Comparison of ENCODE assay signal across 14 cellular contexts in the genomic region with DNA sequence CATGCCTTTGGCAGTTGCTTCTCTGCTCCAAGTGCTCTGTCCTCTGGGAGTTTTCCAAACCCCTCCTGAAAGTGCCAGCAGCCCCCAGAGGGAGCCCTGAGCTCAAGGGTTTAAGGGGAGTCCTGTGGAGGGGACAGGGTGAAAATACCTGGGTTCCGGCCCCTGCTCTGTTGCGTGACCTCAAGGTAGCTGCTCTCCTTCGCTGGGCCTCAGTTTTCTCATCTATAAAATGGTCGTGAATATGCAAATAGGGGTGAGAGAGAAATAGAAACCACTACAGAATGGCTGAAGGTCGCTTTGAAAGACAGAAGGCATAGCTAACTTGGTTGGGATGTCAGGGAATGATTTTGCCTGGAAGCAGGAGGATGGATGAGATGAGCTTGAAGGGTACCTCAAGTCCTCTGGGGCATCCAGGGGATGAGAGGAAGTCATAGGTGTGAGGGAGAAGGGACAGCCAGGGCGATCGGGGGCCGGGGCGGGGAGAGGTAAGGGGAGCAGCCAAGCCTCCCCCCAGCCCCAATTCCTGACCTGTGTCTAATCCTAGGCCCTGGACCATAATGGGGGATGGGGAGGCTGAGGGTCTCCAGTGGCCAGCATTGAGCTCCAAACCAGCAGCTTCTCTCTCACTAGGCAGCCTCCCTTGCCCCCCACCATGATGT. TPM values are rescaled to one million over a fixed set of nuclear protein-coding genes. Genes with fewer than 3 reads are reported as not detected.
A peak's percentile ranks its signal among the peaks of the same experiment; 100 is the strongest.
DNase-seq lines count a peak whose midpoint lies in the region; ATAC-seq and TF ChIP-seq lines count a peak whose summit lies in the region.
"Had no signal": no experiment of that assay in that cellular context is flagged by ENCODE, and none has a peak within 500 bp of the region (broad histone marks: within the 10 kb centered on the region; RNA-seq: fewer than 3 reads in every experiment).

No MANE protein-coding gene starts in this region.

- intact Hi-C loops in esophagus squamous epithelium (cut with DNase I) (no loop called here), gastrocnemius medialis (cut with DNase I; ENCODE audit: low total_unique reads) (no loop called here)

- DNase-seq in CD8-positive, alpha-beta memory T cell: no peak
- no peak for DNase-seq in RWPE1 (ENCODE audit: low spot score)
- DNase-seq in esophagus squamous epithelium (lab: John Stamatoyannopoulos, UW): no peak
- no peak for DNase-seq in gastrocnemius medialis
- no peak for DNase-seq in CD1c-positive myeloid dendritic cell (ENCODE audit: extremely low spot score)
- DNase-seq in EL: no peak
- no peak for DNase-seq in HuH-7 (ENCODE audit: low spot score)
- DNase-seq: activated CD4-positive, alpha-beta T cell treated with anti-CD3 and anti-CD28 coated beads for 48 hours; NCI-H2227 treated with DMSO at 0.1 percent for 48 hours had no signal

- in situ Hi-C loops in gastrocnemius medialis (cut with MboI; ENCODE audit: low sequenced_read_pairs in 4 of 4): no loop called here

- peaks cover 85 to 95% (median 91%) of the 10 kb centered on the region in 3 donors for H3K4me1 Mint-ChIP-seq in CD8-positive, alpha-beta memory T cell

- POLR2A ChIA-PET in CD8-positive, alpha-beta memory T cell (lab: Charles Lee): no interaction called here
- POLR2A ChIA-PET in RWPE1 (lab: Yijun Ruan, JAX; ENCODE audit: low non-redundant PET): no interaction called here

- TF ChIP-seq CTCF in RWPE1 (conservative IDR thresholded peaks at IDR 0.05; ENCODE audit: low read depth) (no peak), esophagus squamous epithelium (IDR thresholded peaks at IDR 0.05) (no peak), gastrocnemius medialis (IDR thresholded peaks at IDR 0.05 in 4 of 5, conservative IDR thresholded peaks at IDR 0.05 in 1 of 5) (no peak)

- H3K4me3 Mint-ChIP-seq in CD8-positive, alpha-beta memory T cell: peak overlapping the region in 5 of 7 donors; percentile 10 to 64 (median 28)
- H3K4me3 Mint-ChIP-seq: CD8-positive, alpha-beta T cell had no signal

- peaks cover 7% of the 10 kb centered on the region for H3K36me3 ChIP-seq in CD8-positive, alpha-beta memory T cell (ENCODE audit: insufficient read depth, low read length)
- peaks cover 0 to 11% (median 0%) of the 10 kb centered on the region in 3 donors for H3K36me3 ChIP-seq in esophagus squamous epithelium
- H3K36me3 ChIP-seq in gastrocnemius medialis: no peaks in the 10 kb centered on the region

- no peaks in the 10 kb centered on the region for H3K9me3 ChIP-seq in CD8-positive, alpha-beta memory T cell (ENCODE audit: low read length)
- H3K9me3 ChIP-seq in esophagus squamous epithelium (no peaks in the 10 kb centered on the region), gastrocnemius medialis (no peaks in the 10 kb centered on the region)
- H3K9me3 ChIP-seq: pancreas had no signal

- CTCF ChIA-PET in CD8-positive, alpha-beta memory T cell (lab: Charles Lee): interaction anchor here (1.2 to 2.7 kb wide), 4 partner anchors 17 to 37 kb away, joined by 4 to 12 read pairs (median 6); no protein-coding TSS in a partner anchor
- CTCF ChIA-PET in RWPE1 (lab: Yijun Ruan, JAX): interaction anchor here (0.6 kb wide), 1 partner anchor 9 kb away, joined by 3 read pairs; no protein-coding TSS in a partner anchor

- H3K4me1 ChIP-seq in CD8-positive, alpha-beta memory T cell (ENCODE audit: insufficient read depth, low read length): peaks cover 86% of the 10 kb centered on the region
- H3K4me1 ChIP-seq in esophagus squamous epithelium: peaks cover 53 to 100% (median 86%) of the 10 kb centered on the region in 3 donors
- peaks cover 42 to 66% of the 10 kb centered on the region in 2 donors for H3K4me1 ChIP-seq in gastrocnemius medialis

- TF ChIP-seq POLR2A in esophagus squamous epithelium (IDR thresholded peaks at IDR 0.05) (no peak), gastrocnemius medialis (IDR thresholded peaks at IDR 0.05) (no peak)

- no peak overlapping the region for H3K27ac ChIP-seq in CD8-positive, alpha-beta memory T cell (ENCODE audit: low read depth, low read length)
- H3K27ac ChIP-seq in RWPE1 (peak overlapping the region; percentile 95), esophagus squamous epithelium (peak overlapping the region; percentile 10 to 70 (median 62)), gastrocnemius medialis (peak overlapping the region in 3 of 4 donors; percentile 39 to 82 (median 40))

- H3K27ac Mint-ChIP-seq in CD8-positive, alpha-beta memory T cell: peak overlapping the region; percentile 43 to 100 (median 74)
- H3K27ac Mint-ChIP-seq: CD8-positive, alpha-beta T cell had no signal

- no peaks in the 10 kb centered on the region for H3K9me3 Mint-ChIP-seq in CD8-positive, alpha-beta memory T cell
- H3K9me3 Mint-ChIP-seq: CD8-positive, alpha-beta T cell had no signal

- ATAC-seq in gastrocnemius medialis (no peak), GM19455 (IDR thresholded peaks at IDR 0.05; ENCODE audit: unreplicated experiment) (no peak)
- ATAC-seq: CD8-positive, alpha-beta T cell had no signal

- WGBS in esophagus squamous epithelium, 2 donors: 87 to 88% methylated on average over 9 of the region's 9 CpGs

- H3K4me3 ChIP-seq in CD8-positive, alpha-beta memory T cell (ENCODE audit: low read length): no peak overlapping the region
- H3K4me3 ChIP-seq in esophagus squamous epithelium (no peak overlapping the region), gastrocnemius medialis (no peak overlapping the region)
- H3K4me3 ChIP-seq: hepatocyte, lung, pancreas had no signal

- no peaks in the 10 kb centered on the region for H3K27me3 ChIP-seq in CD8-positive, alpha-beta memory T cell (ENCODE audit: insufficient read depth, low read length, poor library complexity, severe bottlenecking)
- H3K27me3 ChIP-seq in esophagus squamous epithelium (no peaks in the 10 kb centered on the region), gastrocnemius medialis (no peaks in the 10 kb centered on the region)
- H3K27me3 ChIP-seq: hepatocyte, pancreas had no signal

- H3K27me3 Mint-ChIP-seq in CD8-positive, alpha-beta memory T cell: no peaks in the 10 kb centered on the region

- H3K36me3 Mint-ChIP-seq in CD8-positive, alpha-beta memory T cell: peaks cover 0 to 10% (median 4%) of the 10 kb centered on the region in 3 donors

RNA-seq across cellular contexts. Expression of gene IFFO2, which starts 12.4 kb away (rescaled TPM):
- total RNA-seq in CD8-positive, alpha-beta memory T cell: 10 to 100 TPM; 33.1 to 37.7 TPM
- polyA plus RNA-seq in CD8-positive, alpha-beta memory T cell: 3.2 TPM
- total RNA-seq in esophagus squamous epithelium: 10 to 100 TPM; 25.8 to 88.8 (median 52.7) TPM
- 10 to 100 TPM in 1 of 4 donors, 1 to 10 TPM in 3; 2.1 to 16.3 (median 5.7) TPM for total RNA-seq in gastrocnemius medialis

RNA-seq across cellular contexts. Expression of gene ALDH4A1, which starts 41.7 kb away (rescaled TPM):
- 1 to 10 TPM; 9.3 to 9.5 TPM for total RNA-seq in CD8-positive, alpha-beta memory T cell
- 1.4 TPM for polyA plus RNA-seq in CD8-positive, alpha-beta memory T cell
- total RNA-seq in esophagus squamous epithelium (10 to 100 TPM; 36.7 to 59.1 (median 50.3) TPM), gastrocnemius medialis (10 to 100 TPM; 22.8 to 35.3 (median 31.4) TPM)
